ENCODE assay signal across 8 cellular contexts in the genomic region with DNA sequence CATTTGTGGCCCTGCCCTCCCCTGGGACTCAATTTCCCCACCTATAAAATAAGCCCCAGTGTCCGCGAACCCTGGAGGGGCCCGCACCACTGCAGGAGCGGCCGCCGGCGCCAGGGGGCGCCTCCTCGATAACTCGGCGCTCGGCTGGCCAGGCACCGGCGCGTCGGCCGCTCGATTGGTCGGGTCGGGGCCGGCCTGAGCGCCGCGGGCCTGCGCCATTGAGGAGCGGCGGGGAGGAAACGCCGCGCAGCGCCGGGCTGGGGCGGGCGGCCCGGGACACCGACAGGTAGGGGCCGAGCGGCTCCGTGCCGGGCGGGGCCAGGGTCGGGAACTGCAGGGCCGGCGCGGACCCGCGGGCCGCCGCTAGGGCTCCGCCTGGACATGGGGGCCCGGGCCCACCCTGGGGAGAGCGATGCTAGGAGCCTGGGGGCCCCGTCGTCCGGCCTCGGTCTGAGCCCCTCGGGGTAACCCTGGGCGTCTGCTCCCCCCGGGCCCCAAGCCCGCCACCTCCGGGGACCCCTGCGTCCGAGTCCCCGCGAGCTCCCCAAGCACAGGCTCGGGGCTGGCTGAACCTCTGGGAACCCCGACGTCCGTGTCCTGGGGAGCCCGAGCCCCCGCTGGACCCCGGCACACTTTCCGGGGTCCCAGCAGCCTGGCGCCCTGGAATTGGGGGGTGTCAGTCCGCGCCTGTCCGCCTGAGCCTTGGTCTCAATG. TPM values are rescaled to one million over a fixed set of nuclear protein-coding genes. Genes with fewer than 3 reads are reported as not detected.
DNase-seq lines count a peak whose midpoint lies in the region; ATAC-seq and TF ChIP-seq lines count a peak whose summit lies in the region.

Gene VPS13D (plus strand): TSS at position 196 of the 714 bp plus-strand sequence. CDS start 4,237 bp downstream, outside the sequence.

- peaks cover 3 to 8% of the 10 kb centered on the region in 2 donors for H3K36me3 Mint-ChIP-seq in CD4-positive, alpha-beta memory T cell
- H3K36me3 Mint-ChIP-seq in activated T-cell treated with anti-CD3 and anti-CD28 coated beads, Interleukin-2, amount 50 U/mL, for 4 hours (ENCODE audit: insufficient read depth) = peaks cover 2% of the 10 kb centered on the region

- CTCF ChIA-PET in CD4-positive, alpha-beta memory T cell (lab: Charles Lee; ENCODE audit: partially characterized antibody) = interaction anchor here (0.7 to 3.7 kb wide), 5 partner anchors 11 to 429 kb away, joined by 3 to 28 read pairs (median 5); no protein-coding TSS in a partner anchor

- H3K9me3 Mint-ChIP-seq in CD4-positive, alpha-beta memory T cell = no peaks in the 10 kb centered on the region
- H3K9me3 Mint-ChIP-seq in activated T-cell treated with anti-CD3 and anti-CD28 coated beads, Interleukin-2, amount 50 U/mL, for 4 hours = no peaks in the 10 kb centered on the region

- ATAC-seq in GM19328 (IDR thresholded peaks at IDR 0.05; ENCODE audit: unreplicated experiment) = peak; percentile 86
- ATAC-seq in activated T-cell treated with anti-CD3 and anti-CD28 coated beads, Interleukin-2, amount 50 U/mL, for 4 hours = peak; percentile 98 to 99

- H3K4me3 Mint-ChIP-seq in CD4-positive, alpha-beta memory T cell = peak within 1 kb of the TSS; percentile 88 to 93 (median 91)
- H3K4me3 Mint-ChIP-seq in activated T-cell treated with anti-CD3 and anti-CD28 coated beads, Interleukin-2, amount 50 U/mL, for 4 hours = peak within 1 kb of the TSS; percentile 84

- peak within 1 kb of the TSS in 6 of 7 donors; percentile 81 to 94 (median 92) for H3K27ac Mint-ChIP-seq in CD4-positive, alpha-beta memory T cell

- peak within 1 kb of the TSS; percentile 86 to 90 for H3K4me3 ChIP-seq in CD4-positive, alpha-beta memory T cell (ENCODE audit: low read length in 2 of 2)
- H3K4me3 ChIP-seq in esophagus squamous epithelium = peak within 1 kb of the TSS; percentile 76 to 100 (median 92)

- H3K4me1 Mint-ChIP-seq in CD4-positive, alpha-beta memory T cell = peaks cover 13 to 27% (median 22%) of the 10 kb centered on the region in 4 donors
- H3K4me1 Mint-ChIP-seq in activated T-cell treated with anti-CD3 and anti-CD28 coated beads, Interleukin-2, amount 50 U/mL, for 4 hours (ENCODE audit: low read depth) = peaks cover 22% of the 10 kb centered on the region

- H3K9me3 ChIP-seq in CD4-positive, alpha-beta memory T cell (ENCODE audit: control insufficient read depth in 1 of 2, low read length in 2 of 2) = no peaks in the 10 kb centered on the region
- no peaks in the 10 kb centered on the region for H3K9me3 ChIP-seq in esophagus squamous epithelium

- no peaks in the 10 kb centered on the region for H3K27me3 Mint-ChIP-seq in CD4-positive, alpha-beta memory T cell
- H3K27me3 Mint-ChIP-seq in activated T-cell treated with anti-CD3 and anti-CD28 coated beads, Interleukin-2, amount 50 U/mL, for 4 hours (ENCODE audit: low read depth) = no peaks in the 10 kb centered on the region

- peaks cover 8% of the 10 kb centered on the region for H3K36me3 ChIP-seq in CD4-positive, alpha-beta memory T cell (ENCODE audit: insufficient read depth, low read length)
- peaks cover 0 to 13% (median 0%) of the 10 kb centered on the region in 3 donors for H3K36me3 ChIP-seq in esophagus squamous epithelium

- peak; percentile 87 to 99 (median 96) for TF ChIP-seq CTCF in esophagus squamous epithelium (IDR thresholded peaks at IDR 0.05)

- intact Hi-C loops in CD4-positive, alpha-beta memory T cell (cut with micrococcal nuclease) = loop anchor here (1.0 to 2.0 kb wide), 3 partner anchors 21 to 387 kb away; partner anchors contain the start of gene MIIP
- intact Hi-C loops in esophagus squamous epithelium (cut with DNase I) = no loop called here

- H3K4me1 ChIP-seq in CD4-positive, alpha-beta memory T cell (ENCODE audit: insufficient read depth, low read length) = peaks cover 48% of the 10 kb centered on the region
- peaks cover 18 to 47% (median 21%) of the 10 kb centered on the region in 3 donors for H3K4me1 ChIP-seq in esophagus squamous epithelium

- 0% methylated on average over 7 of the region's 77 CpGs; no CpG with 5 or more reads in 1 of the 2 donors for WGBS in esophagus squamous epithelium, 2 donors

- POLR2A ChIA-PET in CD4-positive, alpha-beta memory T cell (lab: Charles Lee; ENCODE audit: partially characterized antibody) = interaction anchor here (1.1 to 3.5 kb wide), 3 partner anchors 13 to 105 kb away, joined by 3 to 22 read pairs (median 4); no protein-coding TSS in a partner anchor

- peak; percentile 76 to 84 (median 83) for DNase-seq in CD4-positive, alpha-beta memory T cell
- DNase-seq in HK-2 (ENCODE audit: unreplicated experiment) (peak; percentile 77), esophagus squamous epithelium (lab: John Stamatoyannopoulos, UW) (peak; percentile 17), myocyte (ENCODE audit: low read depth) (peak; percentile 80)
- peak; percentile 83 for DNase-seq in activated T-cell treated with anti-CD3 and anti-CD28 coated beads, Interleukin-2, amount 50 U/mL, for 4 hours
- DNase-seq in stimulated activated CD8-positive, alpha-beta memory T cell treated with anti-CD3 and anti-CD28 coated beads, Interleukin-7, amount 100 ng/mL, for 48 hours (ENCODE audit: extremely low read depth in 1 of 2, low read depth in 1 of 2) = peak; percentile 64 to 76

- H3K27ac ChIP-seq in CD4-positive, alpha-beta memory T cell (ENCODE audit: low read depth, low read length) = peak within 1 kb of the TSS; percentile 82
- peak within 1 kb of the TSS; percentile 95 to 99 (median 96) for H3K27ac ChIP-seq in esophagus squamous epithelium

- H3K27me3 ChIP-seq in CD4-positive, alpha-beta memory T cell (ENCODE audit: insufficient read depth, low read length) = no peaks in the 10 kb centered on the region
- H3K27me3 ChIP-seq in esophagus squamous epithelium = no peaks in the 10 kb centered on the region

- peak in 3 of 4 donors; percentile 70 to 87 (median 71) for TF ChIP-seq POLR2A in esophagus squamous epithelium (IDR thresholded peaks at IDR 0.05)

TF ChIP-seq in PFSK-1, 5 proteins besides CTCF, POLR2A, EP300 and RAD21:
- peak; percentile 55 for TF ChIP-seq FOXP2 (optimal IDR thresholded peaks at IDR 0.05; ENCODE audit: borderline replicate concordance, extremely low read depth, extremely low read length, insufficient read depth)
- TF ChIP-seq POLR2AphosphoS5 (IDR thresholded peaks at IDR 0.05; ENCODE audit: low read depth, low read length) = no peak
- no peak for TF ChIP-seq SIN3A (IDR thresholded peaks at IDR 0.05; ENCODE audit: borderline replicate concordance, insufficient read depth, low read length)

RNA-seq across cellular contexts. Expression of gene VPS13D, which starts in this region (rescaled TPM):
- total RNA-seq in CD4-positive, alpha-beta memory T cell = 10 to 100 TPM; 92.7 to 96.3 TPM
- polyA plus RNA-seq in CD4-positive, alpha-beta memory T cell = 10 to 100 TPM; 10.2 to 12.3 TPM
- polyA plus RNA-seq in PFSK-1 (2012; ENCODE audit: insufficient read length, low read depth) = 8.8 TPM
- total RNA-seq in activated T-cell treated with anti-CD3 and anti-CD28 coated beads, Interleukin-2, amount 50 U/mL, for 4 hours = 10 to 100 TPM; 24.0 to 26.6 (median 26.5) TPM
- total RNA-seq in esophagus squamous epithelium (100 to 1,000 TPM in 1 of 4 donors, 10 to 100 TPM in 3; 42.5 to 103 (median 59.8) TPM), myocyte (19.2 and 23.0 TPM in 2 replicates)
- polyA plus RNA-seq in myocyte (2012) = 12.6 TPM

Comparison
In these comparisons a context has a peak if more than half of its experiments do, and no peak if none do; other contexts are left out.
1. Peak in every context shown above with its lines: DNase-seq, ATAC-seq, H3K4me3 ChIP-seq and H3K27ac ChIP-seq.
2. DNase-seq: peak in every context shown above with its lines; median percentile 83 in CD4-positive, alpha-beta memory T cell; 83 in activated T-cell treated with anti-CD3 and anti-CD28 coated beads, Interleukin-2, amount 50 U/mL, for 4 hours; 80 in myocyte; 77 in HK-2; 70 in stimulated activated CD8-positive, alpha-beta memory T cell treated with anti-CD3 and anti-CD28 coated beads, Interleukin-7, amount 100 ng/mL, for 48 hours; 17 in esophagus squamous epithelium.